In the genomic region with DNA sequence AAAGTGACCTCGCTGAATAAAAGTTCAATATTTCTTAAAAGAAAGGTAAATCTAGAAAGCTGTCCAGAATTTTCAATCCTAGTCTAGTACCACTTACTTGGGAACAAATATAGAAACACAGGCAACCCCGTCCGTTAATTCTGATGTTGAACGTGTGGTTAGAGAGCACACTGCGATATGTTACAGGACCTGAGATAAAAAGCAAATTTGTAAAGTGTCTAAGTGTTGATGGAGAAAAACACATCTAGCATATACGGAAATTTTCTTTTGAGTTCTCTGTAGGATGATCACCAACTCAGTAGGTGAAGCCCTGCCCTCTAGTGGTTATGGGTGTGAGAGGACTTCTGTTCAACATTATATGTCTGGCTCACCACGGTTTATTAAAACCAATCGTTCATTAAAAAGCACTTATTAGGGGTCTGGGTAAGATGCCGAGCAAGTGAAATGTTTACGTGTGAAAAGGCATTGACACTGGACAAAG, we compare ENCODE assay signal across 8 cellular contexts. TPM values are rescaled to one million over a fixed set of nuclear protein-coding genes. Genes with fewer than 3 reads are reported as not detected.
A peak's percentile ranks its signal among the peaks of the same experiment; 100 is the strongest.
DNase-seq lines count a peak whose midpoint lies in the region; ATAC-seq and TF ChIP-seq lines count a peak whose summit lies in the region.

No MANE protein-coding gene starts in this region.

- H3K27ac ChIP-seq in prostate gland (peak overlapping the region; percentile 93 to 95), aorta (ENCODE audit: low read depth in 1 of 2, low read length in 2 of 2) (peak overlapping the region; percentile 93)

- CTCF ChIA-PET in GM10248 (lab: Yijun Ruan, JAX), result interaction anchor here (0.8 to 7.2 kb wide), 36 partner anchors 9 to 205 kb away, joined by 3 to 91 read pairs (median 4); partner anchors contain the start of gene PIK3R4

- intact Hi-C loops in left ventricle myocardium superior (cut with micrococcal nuclease) (loop anchor here (2.0 kb wide), 1 partner anchor 132 kb away; no protein-coding TSS in a partner anchor), prostate gland (cut with DNase I) (loop anchor here (1.0 to 10.0 kb wide), 4 partner anchors 133 to 618 kb away; partner anchors contain the start of genes ASTE1, NEK11 and NUDT16), aorta (cut with DNase I) (loop anchor here (5.0 to 10.0 kb wide), 3 partner anchors 132 to 145 kb away; partner anchors contain the start of genes ASTE1 (in 1 of the 2), NEK11 (in 1 of the 2) and PIK3R4 (in 1 of the 2))

- H3K4me3 ChIP-seq in prostate gland, result peak overlapping the region; percentile 66 to 79
- peak overlapping the region; percentile 70 to 95 for H3K4me3 ChIP-seq in aorta (ENCODE audit: low read length in 2 of 2)

- POLR2A ChIA-PET in GM10248 (lab: Yijun Ruan, JAX), result interaction anchor here (1.1 to 2.3 kb wide), 3 partner anchors 39 to 42 kb away, joined by 3 to 11 read pairs (median 8); no protein-coding TSS in a partner anchor

- no peaks in the 10 kb centered on the region for H3K4me1 ChIP-seq in prostate gland (replicated peaks)
- peaks cover 3 to 5% of the 10 kb centered on the region in 2 donors for H3K4me1 ChIP-seq in aorta (ENCODE audit: control insufficient read depth in 1 of 2, insufficient read depth in 2 of 2, low read length in 2 of 2)

- 4% methylated on average over 10 of the region's 10 CpGs for WGBS in prostate gland
- WGBS in aorta, 2 donors, result 0% methylated on average over 10 of the region's 10 CpGs

- H3K27me3 ChIP-seq in prostate gland (replicated peaks; ENCODE audit: insufficient read depth), result no peaks in the 10 kb centered on the region
- no peaks in the 10 kb centered on the region for H3K27me3 ChIP-seq in aorta (ENCODE audit: control insufficient read depth in 1 of 2, insufficient read depth in 2 of 2, low read length in 1 of 2)

- H3K9me3 ChIP-seq in prostate gland (no peaks in the 10 kb centered on the region), aorta (ENCODE audit: control insufficient read depth, low read length) (no peaks in the 10 kb centered on the region)

- H3K36me3 ChIP-seq in prostate gland (no peaks in the 10 kb centered on the region), aorta (ENCODE audit: control insufficient read depth in 1 of 2, insufficient read depth in 2 of 2, low read length in 1 of 2) (no peaks in the 10 kb centered on the region)

- DNase-seq in GM10248 (ENCODE audit: extremely low spot score) (peak; percentile 64), NAMALWA (ENCODE audit: low spot score) (peak; percentile 95), SK-MEL-5 (ENCODE audit: low read depth, low spot score) (peak; percentile 85), amniotic stem cell (lab: John Stamatoyannopoulos, UW) (peak; percentile 49), left ventricle myocardium superior (no peak), prostate gland (ENCODE audit: low spot score) (peak; percentile 83), aorta (peak in 1 of 2 donors; percentile 68)

- ATAC-seq in HG02588 (IDR thresholded peaks at IDR 0.05; ENCODE audit: unreplicated experiment) (peak; percentile 28), left ventricle myocardium superior (peak; percentile 77), aorta (ENCODE audit: low FRiP score) (peak; percentile 90)

- no peak for TF ChIP-seq POLR2A in prostate gland (IDR thresholded peaks at IDR 0.05)

- peak; percentile 75 for TF ChIP-seq CTCF in GM10248 (IDR thresholded peaks at IDR 0.05; ENCODE audit: control extremely low read depth, extremely low read depth, low read depth, missing control alignments)
- TF ChIP-seq CTCF in prostate gland (IDR thresholded peaks at IDR 0.05), result peak; percentile 71 to 92 (median 87)

- in situ Hi-C loops in SK-MEL-5 (cut with HindIII; ENCODE audit: low pct_unique_long_range_greater_than_20kb, low sequenced_read_pairs), result no loop called here

RNA-seq across cellular contexts. Expression of gene ATP2C1, which starts 1.1 kb away (rescaled TPM):
- 34.7 and 37.5 TPM in 2 replicates for total RNA-seq in SK-MEL-5 (2014; rRNA removed; shearing (Covaris generic))
- 41.2 and 50.3 TPM in 2 replicates for polyA plus RNA-seq in SK-MEL-5 (2015; cell fraction: cytosol; rRNA removed)
- 107 and 153 TPM in 2 replicates for polyA plus RNA-seq in SK-MEL-5 (2015; cell fraction: nucleus; rRNA removed)
- total RNA-seq in left ventricle myocardium superior (56.6 TPM), prostate gland (100 to 1,000 TPM; 123 to 158 TPM), aorta (10 to 100 TPM; 58.8 to 67.5 TPM)
- 10 to 100 TPM; 21.8 to 27.9 TPM for polyA plus RNA-seq in aorta

Comparison
In these comparisons a context has a peak if more than half of its experiments do, and no peak if none do; other contexts are left out.
1. ATAC-seq: peak in every context shown above with its lines; median percentile 90 in aorta; 77 in left ventricle myocardium superior; 28 in HG02588.